25 cellular contexts compared by ENCODE assay signal in the genomic region with DNA sequence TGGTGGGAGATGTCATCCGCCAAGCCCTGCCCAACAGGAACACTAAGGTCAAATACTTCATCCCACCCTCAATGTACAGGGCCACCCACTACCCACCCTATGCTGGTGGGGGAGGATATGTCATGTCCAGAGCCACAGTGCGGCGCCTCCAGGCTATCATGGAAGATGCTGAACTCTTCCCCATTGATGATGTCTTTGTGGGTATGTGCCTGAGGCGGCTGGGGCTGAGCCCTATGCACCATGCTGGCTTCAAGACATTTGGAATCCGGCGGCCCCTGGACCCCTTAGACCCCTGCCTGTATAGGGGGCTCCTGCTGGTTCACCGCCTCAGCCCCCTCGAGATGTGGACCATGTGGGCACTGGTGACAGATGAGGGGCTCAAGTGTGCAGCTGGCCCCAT. TPM values are rescaled to one million over a fixed set of nuclear protein-coding genes. Genes with fewer than 3 reads are reported as not detected.
"Had no signal": no experiment of that assay in that cellular context is flagged by ENCODE, and none has a peak within 500 bp of the region (broad histone marks: within the 10 kb centered on the region; RNA-seq: fewer than 3 reads in every experiment).

No MANE protein-coding gene starts in this region.

- H2AFZ ChIP-seq: neural progenitor cell had no signal

- H3K4me2 ChIP-seq: neural progenitor cell had no signal

- H3K9ac ChIP-seq: neural progenitor cell had no signal

- H3K9me3 ChIP-seq: esophagus muscularis mucosa, gastroesophageal sphincter, heart left ventricle, mucosa of descending colon, pancreas, tibial nerve, vagina had no signal

- DNase-seq: activated CD4-positive, alpha-beta T cell treated with anti-CD3 and anti-CD28 coated beads for 1 hour; activated naive CD4-positive, alpha-beta T cell; activated naive CD8-positive, alpha-beta T cell treated with anti-CD3 and anti-CD28 coated beads for 36 hours; amniotic stem cell; effector CD8-positive, alpha-beta T cell; heart left ventricle; mucosa of descending colon; naive B cell; stimulated activated CD4-positive, alpha-beta T cell treated with anti-CD3 and anti-CD28 coated beads, Interleukin-2, amount 100 ng/mL, for 24 hours; stimulated activated naive CD8-positive, alpha-beta T cell treated with anti-CD3 and anti-CD28 coated beads, Interleukin-15, Interleukin-2, amounts not matched to agents 100 U/mL and 50 U/mL, for 24 hours; SW 1271; WERI-Rb-1 had no signal

- H3K27me3 ChIP-seq: pancreas had no signal

- ATAC-seq: gastroesophageal sphincter; mucosa of descending colon; pancreas; stimulated activated naive CD8-positive, alpha-beta T cell treated with anti-CD3 and anti-CD28 coated beads, Interleukin-15, Interleukin-2, amounts not matched to agents 100 U/mL and 50 U/mL, for 24 hours had no signal

- FAIRE-seq: endothelial cell of umbilical vein, pancreas had no signal

- H3K27ac ChIP-seq: cardiac muscle cell, esophagus muscularis mucosa, gastroesophageal sphincter, heart left ventricle, neural progenitor cell, pancreas, tibial nerve, vagina, WERI-Rb-1 had no signal

- H3K4me3 ChIP-seq: cardiac muscle cell, esophagus muscularis mucosa, gastroesophageal sphincter, heart left ventricle, mucosa of descending colon, neural progenitor cell, pancreas, tibial nerve, vagina had no signal

RNA-seq across cellular contexts. Expression of gene B3GNT4, which starts 3.5 kb away (rescaled TPM):
- total RNA-seq: esophagus muscularis mucosa, gastroesophageal sphincter, heart left ventricle, liver, skeletal muscle tissue had no signal

RNA-seq across cellular contexts. Expression of gene LRRC43, which starts 24.1 kb away (rescaled TPM):
- total RNA-seq: skeletal muscle tissue; T-helper 2 cell treated with Interferon-gamma antibody and Interleukin-4, amounts not matched to agents 100 ng/mL and 5 ng/mL, for 36 hours; vagina had no signal

RNA-seq across cellular contexts. Expression of gene IL31, which starts 33.0 kb away (rescaled TPM):
- total RNA-seq: activated naive CD8-positive, alpha-beta T cell treated with anti-CD3 and anti-CD28 coated beads for 36 hours; cardiac muscle cell; chondrocyte; endothelial cell of umbilical vein; esophagus muscularis mucosa; gastroesophageal sphincter; heart left ventricle; kidney epithelial cell; liver; mucosa of descending colon; pancreas; skeletal muscle tissue; T-helper 2 cell treated with Interferon-gamma antibody and Interleukin-4, amounts not matched to agents 100 ng/mL and 5 ng/mL, for 36 hours; tibial nerve; vagina had no signal
- polyA plus RNA-seq: cardiac muscle cell, endothelial cell of umbilical vein, heart left ventricle, liver, pancreas had no signal
